9 cellular contexts compared by ENCODE assay signal in genomic region chr10:35563266-35563891, GRCh38. TPM values are rescaled to one million over a fixed set of nuclear protein-coding genes. Genes with fewer than 3 reads are reported as not detected.
DNase-seq lines count a peak whose midpoint lies in the region; ATAC-seq lines count a peak whose summit lies in the region.
"Had no signal": no experiment of that assay in that cellular context is flagged by ENCODE, and none has a peak within 500 bp of the region (broad histone marks: within the 10 kb centered on the region; RNA-seq: fewer than 3 reads in every experiment).

No MANE protein-coding gene starts in this region.

- peaks cover 3% of the 10 kb centered on the region for H3K4me1 ChIP-seq in NT2/D1 (ENCODE audit: insufficient read depth, insufficient read length)
- H3K4me1 ChIP-seq in trophoblast cell (ENCODE audit: control insufficient read depth in 1 of 2, insufficient read depth in 2 of 2, low read length in 2 of 2): peaks cover 4 to 5% of the 10 kb centered on the region in 2 experiments

- H3K9me3 ChIP-seq in NT2/D1 (ENCODE audit: insufficient read depth, low read length) (no peaks in the 10 kb centered on the region), trophoblast cell (ENCODE audit: insufficient read depth, low read depth, low read length) (no peaks in the 10 kb centered on the region)

- H3K27me3 ChIP-seq in NT2/D1 (ENCODE audit: insufficient read depth, insufficient read length): no peaks in the 10 kb centered on the region
- no peaks in the 10 kb centered on the region for H3K27me3 ChIP-seq in trophoblast cell (ENCODE audit: insufficient read depth, low read length)

- peaks cover 3% of the 10 kb centered on the region for H3K4me1 Mint-ChIP-seq in activated T-cell treated with anti-CD3 and anti-CD28 coated beads, Interleukin-2, amount 50 U/mL, for 4 hours (ENCODE audit: low read depth)

- ATAC-seq in Right ventricle myocardium inferior (peak; percentile 49), HG03442 (IDR thresholded peaks at IDR 0.05; ENCODE audit: unreplicated experiment) (peak; percentile 50), HG03039 (IDR thresholded peaks at IDR 0.05; ENCODE audit: unreplicated experiment) (no peak)
- no peak for ATAC-seq in activated T-cell treated with anti-CD3 and anti-CD28 coated beads, Interleukin-2, amount 50 U/mL, for 4 hours

- no peaks in the 10 kb centered on the region for H3K27me3 Mint-ChIP-seq in activated T-cell treated with anti-CD3 and anti-CD28 coated beads, Interleukin-2, amount 50 U/mL, for 4 hours (ENCODE audit: low read depth)

- H4K8ac ChIP-seq in trophoblast cell (ENCODE audit: low read depth, low read length): no peak overlapping the region

- no CpG with 5 or more reads among the region's 13 CpGs for WGBS in trophoblast cell (ENCODE audit: extremely low coverage, insufficient coverage, insufficient read length)

- no peak overlapping the region for H3K4me2 ChIP-seq in trophoblast cell (ENCODE audit: low read length)

- H3K9ac ChIP-seq in NT2/D1 (ENCODE audit: insufficient read length, low read depth): no peak overlapping the region
- no peak overlapping the region for H3K9ac ChIP-seq in trophoblast cell (ENCODE audit: low read length)

- intact Hi-C loops in Right ventricle myocardium inferior (cut with DNase I) (loop anchor here (10.0 kb wide), 1 partner anchor 319 kb away; no protein-coding TSS in a partner anchor), cardiac septum (cut with DNase I) (loop anchor here (5.0 to 10.0 kb wide), 2 partner anchors 226 to 439 kb away; partner anchors contain the start of genes CCNY and CREM)

- no peak overlapping the region for H4K12ac ChIP-seq in trophoblast cell (ENCODE audit: low read depth, low read length)

- H3K36me3 ChIP-seq in NT2/D1 (ENCODE audit: insufficient read depth, insufficient read length, low read length): peaks cover 27% of the 10 kb centered on the region
- peaks cover 8 to 13% of the 10 kb centered on the region in 2 experiments for H3K36me3 ChIP-seq in trophoblast cell (ENCODE audit: control insufficient read depth in 1 of 2, insufficient read depth in 2 of 2, low read length in 2 of 2)

- no peak overlapping the region for H3K4ac ChIP-seq in trophoblast cell (ENCODE audit: low read depth, low read length)

- H3K14ac ChIP-seq in trophoblast cell (ENCODE audit: low read length): no peak overlapping the region

- peaks cover 24% of the 10 kb centered on the region for H3K36me3 Mint-ChIP-seq in activated T-cell treated with anti-CD3 and anti-CD28 coated beads, Interleukin-2, amount 50 U/mL, for 4 hours (ENCODE audit: insufficient read depth)

- H3K9me3 Mint-ChIP-seq in activated T-cell treated with anti-CD3 and anti-CD28 coated beads, Interleukin-2, amount 50 U/mL, for 4 hours: no peaks in the 10 kb centered on the region

- no peak overlapping the region for H2BK5ac ChIP-seq in trophoblast cell (ENCODE audit: low read depth, low read length, poor library complexity)

- no peak overlapping the region for H3K18ac ChIP-seq in trophoblast cell (ENCODE audit: low read length)

- no peak for DNase-seq in Right ventricle myocardium inferior (ENCODE audit: missing footprints)
- DNase-seq in cardiac septum (ENCODE audit: low spot score): no peak
- DNase-seq in NT2/D1 (ENCODE audit: low read depth, low spot score): peak; percentile 42
- peak; percentile 19 for DNase-seq in activated T-cell treated with anti-CD3 and anti-CD28 coated beads, Interleukin-2, amount 50 U/mL, for 4 hours
- peak; percentile 53 for DNase-seq in foreskin melanocyte
- peak; percentile 62 to 91 for DNase-seq in trophoblast cell

- H3K23ac ChIP-seq in trophoblast cell (ENCODE audit: low read length): no peak overlapping the region

- no peak overlapping the region for H3K4me3 ChIP-seq in NT2/D1 (ENCODE audit: insufficient read length, low read depth)
- no peak overlapping the region for H3K4me3 ChIP-seq in trophoblast cell (ENCODE audit: low read depth, low read length)

- no peak overlapping the region for H2AFZ ChIP-seq in trophoblast cell (ENCODE audit: insufficient read depth, low read length, poor library complexity)

- no peaks in the 10 kb centered on the region for H3K79me1 ChIP-seq in trophoblast cell (ENCODE audit: low read length)

- no peak overlapping the region for H2AK5ac ChIP-seq in trophoblast cell (ENCODE audit: low read length)

- H3K27ac ChIP-seq in trophoblast cell (ENCODE audit: low read depth, low read length): no peak overlapping the region

- no peaks in the 10 kb centered on the region for H3K79me2 ChIP-seq in trophoblast cell (ENCODE audit: control insufficient read depth, insufficient read depth, low read length, poor library complexity)

- no peak overlapping the region for H2BK120ac ChIP-seq in trophoblast cell (ENCODE audit: insufficient read depth, low read length, poor library complexity)

- H2BK12ac ChIP-seq in trophoblast cell (ENCODE audit: low read length): no peak overlapping the region

- no peak overlapping the region for H3K4me3 Mint-ChIP-seq in activated T-cell treated with anti-CD3 and anti-CD28 coated beads, Interleukin-2, amount 50 U/mL, for 4 hours

- H4K91ac ChIP-seq in trophoblast cell (ENCODE audit: low read depth, low read length): no peak overlapping the region

RNA-seq across cellular contexts. Expression of gene GJD4, which starts 41.8 kb away (rescaled TPM):
- total RNA-seq in Right ventricle myocardium inferior (not detected), cardiac septum (not detected)
- not detected for total RNA-seq in activated T-cell treated with anti-CD3 and anti-CD28 coated beads, Interleukin-2, amount 50 U/mL, for 4 hours
- polyA plus RNA-seq in trophoblast cell (2013): 0.04 and 0.05 TPM in 2 replicates
- total RNA-seq: glomerular endothelial cell had no signal

Comparison
In these comparisons a context has a peak if more than half of its experiments do, and no peak if none do; other contexts are left out.
1. ATAC-seq: peak in Right ventricle myocardium inferior (single experiment) and HG03442 (single experiment); none in activated T-cell treated with anti-CD3 and anti-CD28 coated beads, Interleukin-2, amount 50 U/mL, for 4 hours (0 of 2) and HG03039 (single experiment).
2. DNase-seq: peak in NT2/D1 (single experiment), activated T-cell treated with anti-CD3 and anti-CD28 coated beads, Interleukin-2, amount 50 U/mL, for 4 hours (single experiment), foreskin melanocyte (single experiment) and trophoblast cell (2 of 2); none in Right ventricle myocardium inferior (single experiment) and cardiac septum (single experiment).